In the genomic region with DNA sequence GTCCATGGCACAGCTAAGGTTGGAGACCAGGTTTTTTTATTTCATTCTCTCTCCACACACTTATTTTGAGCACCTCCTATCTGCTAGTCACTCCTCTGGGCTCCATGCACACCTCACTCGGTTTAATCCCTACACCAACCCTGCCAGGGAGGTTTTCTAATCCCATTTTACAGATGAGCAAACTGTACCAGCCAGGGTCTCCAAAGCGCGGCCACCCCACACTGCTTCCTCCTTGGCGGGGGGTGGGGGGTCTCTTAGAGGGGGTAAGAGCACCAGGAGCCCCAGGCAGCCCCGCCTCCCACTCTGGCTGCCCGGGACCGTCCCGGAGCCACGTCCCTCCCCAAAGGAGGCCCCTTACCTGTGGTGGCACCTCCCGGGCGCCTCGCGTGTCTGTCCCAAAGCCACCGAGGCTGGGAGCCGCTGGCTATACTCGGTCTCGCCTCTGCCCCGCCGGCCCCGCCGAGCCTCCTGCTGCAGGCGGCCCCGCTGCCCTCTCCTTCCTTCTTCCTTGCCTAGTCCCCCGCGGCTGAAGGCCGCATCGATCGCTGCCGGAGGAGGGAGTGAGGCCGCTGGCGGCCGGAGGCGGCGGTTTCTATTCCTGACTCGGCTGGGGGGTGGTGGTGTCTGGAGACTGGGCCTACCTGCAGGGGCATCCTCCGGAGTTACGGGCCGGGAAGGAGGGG, we compare ENCODE assay signal across 11 cellular contexts. TPM values are rescaled to one million over a fixed set of nuclear protein-coding genes. Genes with fewer than 3 reads are reported as not detected.
DNase-seq lines count a peak whose midpoint lies in the region; ATAC-seq and TF ChIP-seq lines count a peak whose summit lies in the region.
"Had no signal": no experiment of that assay in that cellular context is flagged by ENCODE, and none has a peak within 500 bp of the region (broad histone marks: within the 10 kb centered on the region; RNA-seq: fewer than 3 reads in every experiment).

A gene with protein sequence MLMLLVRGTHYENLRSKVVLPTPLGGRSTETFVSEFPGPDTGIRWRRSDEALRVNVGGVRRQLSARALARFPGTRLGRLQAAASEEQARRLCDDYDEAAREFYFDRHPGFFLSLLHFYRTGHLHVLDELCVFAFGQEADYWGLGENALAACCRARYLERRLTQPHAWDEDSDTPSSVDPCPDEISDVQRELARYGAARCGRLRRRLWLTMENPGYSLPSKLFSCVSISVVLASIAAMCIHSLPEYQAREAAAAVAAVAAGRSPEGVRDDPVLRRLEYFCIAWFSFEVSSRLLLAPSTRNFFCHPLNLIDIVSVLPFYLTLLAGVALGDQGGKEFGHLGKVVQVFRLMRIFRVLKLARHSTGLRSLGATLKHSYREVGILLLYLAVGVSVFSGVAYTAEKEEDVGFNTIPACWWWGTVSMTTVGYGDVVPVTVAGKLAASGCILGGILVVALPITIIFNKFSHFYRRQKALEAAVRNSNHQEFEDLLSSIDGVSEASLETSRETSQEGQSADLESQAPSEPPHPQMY (minus strand): TSS at position 565 of the 683 bp plus-strand sequence. CDS start 1,891 bp downstream, outside the sequence.

- no peaks in the 10 kb centered on the region for H3K9me3 ChIP-seq in WERI-Rb-1 (ENCODE audit: severe bottlenecking)
- H3K9me3 ChIP-seq in iPS-15b (ENCODE audit: control insufficient read depth, insufficient read depth, low read length): no peaks in the 10 kb centered on the region

- H3K27me3 Mint-ChIP-seq in HFFc6 (ENCODE audit: insufficient read depth): peaks cover 6% of the 10 kb centered on the region

- ATAC-seq in GM18517 (IDR thresholded peaks at IDR 0.05; ENCODE audit: unreplicated experiment): no peak

- H3K36me3 ChIP-seq in WERI-Rb-1: no peaks in the 10 kb centered on the region
- H3K36me3 ChIP-seq in iPS-15b (ENCODE audit: control insufficient read depth, insufficient read depth, low read length): no peaks in the 10 kb centered on the region

- in situ Hi-C loops in ACHN (cut with HindIII; ENCODE audit: low pct_ligation_motif_present, low pct_unique_long_range_greater_than_20kb, low sequenced_read_pairs): no loop called here
- in situ Hi-C loops in G401 (cut with HindIII; ENCODE audit: low sequenced_read_pairs): no loop called here

- H3K27ac ChIP-seq in WERI-Rb-1: no peak within 1 kb of the TSS

- H3K4me3 ChIP-seq in WERI-Rb-1 (ENCODE audit: low read depth, low read length): no peak within 1 kb of the TSS
- H3K4me3 ChIP-seq in iPS-15b (ENCODE audit: low read depth, low read length): peak within 1 kb of the TSS; percentile 30

- H3K4me3 Mint-ChIP-seq in HFFc6: peak within 1 kb of the TSS; percentile 79

- H3K27ac Mint-ChIP-seq in HFFc6: peak within 1 kb of the TSS; percentile 24; the same call in 1 of the 2 replicates

- TF ChIP-seq CTCF in HFFc6 (IDR thresholded peaks at IDR 0.05) (0 out of 2 replicates have a peak, but pooled peaks have one; percentile 18), WERI-Rb-1 (IDR thresholded peaks at IDR 0.05; ENCODE audit: low read depth, low read length) (no peak)

- DNase-seq in HFFc6 (no peak), WERI-Rb-1 (peak; percentile 28), retina (peak; percentile 69), DMS79 treated with DMSO at 0.1 percent for 48 hours (lab: John Stamatoyannopoulos, UW) (no peak), ACHN (no peak), G401 (ENCODE audit: low spot score) (no peak)
- DNase-seq: activated CD4-positive, alpha-beta T cell treated with anti-CD3 and anti-CD28 coated beads for 48 hours; NCI-H1436 treated with DMSO at 0.1 percent for 48 hours had no signal

- H3K27me3 ChIP-seq in WERI-Rb-1 (ENCODE audit: insufficient read depth, low read depth, severe bottlenecking) (peaks cover 19% of the 10 kb centered on the region), iPS-15b (ENCODE audit: control insufficient read depth, insufficient read depth, low read length) (peaks cover 49% of the 10 kb centered on the region)

- peaks cover 4% of the 10 kb centered on the region for H3K4me1 ChIP-seq in iPS-15b (ENCODE audit: control insufficient read depth, insufficient read depth, low read length)

- H3K36me3 Mint-ChIP-seq in HFFc6 (ENCODE audit: low read depth): no peaks in the 10 kb centered on the region; the same call in 1 of the 2 replicates

- no peak within 1 kb of the TSS for H3K9ac ChIP-seq in iPS-15b (ENCODE audit: low read depth, low read length)

- H3K4me1 Mint-ChIP-seq in HFFc6 (ENCODE audit: low read depth): peaks cover 23% of the 10 kb centered on the region

- no peaks in the 10 kb centered on the region for H3K9me3 Mint-ChIP-seq in HFFc6

RNA-seq across cellular contexts. Expression of the gene that starts here (rescaled TPM):
- total RNA-seq in HFFc6 (2021; fragmentation: NEBNext Ultra II Directional; extraction: Animal tissue kit (Norgen Biotek cat#: 25700)): under 1 TPM; 0.46 to 0.95 (median 0.73) TPM
- not detected in 2 replicates for total RNA-seq in G401 (2014; rRNA removed; shearing (Covaris generic))
- total RNA-seq: myocyte had no signal

Comparison
In these comparisons a context has a peak if more than half of its experiments do, and no peak if none do; other contexts are left out.
1. DNase-seq: peak in WERI-Rb-1 (single experiment) and retina (single experiment); none in HFFc6 (single experiment), DMS79 treated with DMSO at 0.1 percent for 48 hours (single experiment), ACHN (single experiment) and G401 (single experiment).